Comparison of ENCODE assay signal across 19 cellular contexts in the genomic region with DNA sequence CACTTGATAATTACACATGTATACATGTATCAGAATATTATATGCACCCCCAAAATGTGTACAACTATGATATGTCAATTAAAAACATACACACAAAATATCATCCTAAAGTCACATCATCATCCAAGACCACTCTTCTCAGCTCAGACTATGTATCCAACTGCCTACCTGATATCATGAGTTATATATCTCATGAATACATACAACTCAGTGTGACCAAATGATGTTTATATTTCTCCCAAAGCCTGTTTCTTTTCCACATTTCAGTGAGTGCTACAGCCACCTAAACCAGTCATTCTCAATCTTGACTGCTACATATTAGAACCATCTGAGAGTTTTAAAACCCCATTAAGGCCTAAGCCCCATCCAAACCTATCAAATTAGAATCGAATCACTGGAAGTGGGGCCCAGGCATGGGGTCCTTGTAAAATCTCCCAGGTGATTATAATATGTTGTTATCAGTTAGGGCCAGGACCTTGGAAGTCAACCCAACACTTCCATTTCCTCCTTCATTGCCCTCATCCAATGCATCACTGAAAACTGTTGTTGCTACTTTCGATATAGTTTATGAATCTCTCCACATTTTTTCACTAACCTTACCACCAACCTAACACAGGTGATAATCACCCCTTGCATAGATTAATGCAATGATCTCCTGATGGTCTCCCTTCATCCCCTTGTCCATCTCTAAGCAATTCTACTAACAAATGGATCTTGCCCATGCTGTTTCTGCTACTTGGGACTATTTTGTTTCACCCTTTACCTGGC. TPM values are rescaled to one million over a fixed set of nuclear protein-coding genes. Genes with fewer than 3 reads are reported as not detected.
"Had no signal": no experiment of that assay in that cellular context is flagged by ENCODE, and none has a peak within 500 bp of the region (broad histone marks: within the 10 kb centered on the region; RNA-seq: fewer than 3 reads in every experiment).

No MANE protein-coding gene starts in this region.

- H3K27me3 Mint-ChIP-seq: activated naive CD4-positive, alpha-beta T cell treated with anti-CD3 and anti-CD28 coated beads, Interleukin-2, amount 50 U/mL, for 24 hours; brain; central memory CD8-positive, alpha-beta T cell had no signal

- H3K9ac ChIP-seq: neural progenitor cell had no signal

- H3K4me3 Mint-ChIP-seq: activated naive CD4-positive, alpha-beta T cell treated with anti-CD3 and anti-CD28 coated beads, Interleukin-2, amount 50 U/mL, for 24 hours; brain; central memory CD8-positive, alpha-beta T cell; neural progenitor cell had no signal

- H2AFZ ChIP-seq: neural progenitor cell had no signal

- H3K27me3 ChIP-seq: neural progenitor cell, ovary, right lobe of liver, stomach, testis, upper lobe of left lung had no signal

- H3K36me3 ChIP-seq: neural progenitor cell, ovary, right lobe of liver, stomach, upper lobe of left lung had no signal

- H3K9me3 ChIP-seq: ovary, right lobe of liver, stomach, testis, upper lobe of left lung had no signal

- H3K4me2 ChIP-seq: neural progenitor cell had no signal

- DNase-seq: activated CD4-positive, alpha-beta T cell treated with anti-CD3 and anti-CD28 coated beads, Interleukin-2, amount 50 U/mL, for 4 hours; activated CD4-positive, CD25-positive, alpha-beta regulatory T cell; activated CD8-positive, alpha-beta memory T cell treated with anti-CD3 and anti-CD28 coated beads, Interleukin-2, amount 50 U/mL, for 48 hours; left cardiac atrium; midbrain; ovary; right lobe of liver; stomach; SW 1271; testis; upper lobe of left lung had no signal

- H3K4me1 Mint-ChIP-seq: activated naive CD4-positive, alpha-beta T cell treated with anti-CD3 and anti-CD28 coated beads, Interleukin-2, amount 50 U/mL, for 24 hours; brain; central memory CD8-positive, alpha-beta T cell; neural progenitor cell had no signal

- H3K27ac Mint-ChIP-seq: activated naive CD4-positive, alpha-beta T cell treated with anti-CD3 and anti-CD28 coated beads, Interleukin-2, amount 50 U/mL, for 24 hours; activated T-helper 2 cell treated with anti-CD3 and anti-CD28 coated beads, Interferon-gamma antibody, Interleukin-2, Interleukin-4, amounts not matched to agents 10 μg/mL and 5 μg/mL and 100 μg/mL, durations not matched to agents 14 hours and 24 hours and 36 hours; brain; neural progenitor cell had no signal

- H3K9me3 Mint-ChIP-seq: activated naive CD4-positive, alpha-beta T cell treated with anti-CD3 and anti-CD28 coated beads, Interleukin-2, amount 50 U/mL, for 24 hours; activated T-helper 2 cell treated with anti-CD3 and anti-CD28 coated beads, Interferon-gamma antibody, Interleukin-2, Interleukin-4, amounts not matched to agents 10 μg/mL and 5 μg/mL and 100 μg/mL, durations not matched to agents 14 hours and 24 hours and 36 hours; brain; central memory CD8-positive, alpha-beta T cell; neural progenitor cell had no signal

- ATAC-seq: esophagus mucosa, left cardiac atrium, right lobe of liver had no signal

- H3K36me3 Mint-ChIP-seq: activated naive CD4-positive, alpha-beta T cell treated with anti-CD3 and anti-CD28 coated beads, Interleukin-2, amount 50 U/mL, for 24 hours; brain; neural progenitor cell had no signal

- H3K4me3 ChIP-seq: coronary artery, lung, neural progenitor cell, ovary, right lobe of liver, stomach, testis, upper lobe of left lung had no signal

- H3K27ac ChIP-seq: coronary artery, neural progenitor cell, ovary, right lobe of liver, stomach, testis, upper lobe of left lung had no signal

- H3K4me1 ChIP-seq: neural progenitor cell, right lobe of liver, stomach, testis, upper lobe of left lung had no signal

RNA-seq across cellular contexts. Expression of a gene that starts 59.7 kb away (rescaled TPM):
- total RNA-seq: activated T-helper 2 cell treated with anti-CD3 and anti-CD28 coated beads, Interferon-gamma antibody, Interleukin-2, Interleukin-4, amounts not matched to agents 10 μg/mL and 5 μg/mL and 100 μg/mL, durations not matched to agents 14 hours and 24 hours and 36 hours had no signal
